10 cellular contexts compared by ENCODE assay signal in genomic region chr1:27001570-27002360, GRCh38. TPM values are rescaled to one million over a fixed set of nuclear protein-coding genes. Genes with fewer than 3 reads are reported as not detected.
DNase-seq lines count a peak whose midpoint lies in the region; ATAC-seq and TF ChIP-seq lines count a peak whose summit lies in the region.
"Had no signal": no experiment of that assay in that cellular context is flagged by ENCODE, and none has a peak within 500 bp of the region (broad histone marks: within the 10 kb centered on the region; RNA-seq: fewer than 3 reads in every experiment).

No MANE protein-coding gene starts in this region.

- DNase-seq in GM06990 (ENCODE audit: extremely low read depth, insufficient read length): peak; percentile 44
- DNase-seq in SKM-1 (lab: John Stamatoyannopoulos, UW; ENCODE audit: unreplicated experiment): peak; percentile 97
- peak; percentile 84 for DNase-seq in cardiac septum (ENCODE audit: low spot score)
- peak; percentile 56 for DNase-seq in putamen (ENCODE audit: low spot score)
- DNase-seq in SW 1271 (lab: John Stamatoyannopoulos, UW): no peak
- DNase-seq in activated CD4-positive, CD25-positive, alpha-beta regulatory T cell (lab: John Stamatoyannopoulos, UW): no peak
- DNase-seq: NCI-H774 had no signal

- H3K36me3 ChIP-seq in GM06990 (ENCODE audit: control insufficient read depth, insufficient read depth, low read length): no peaks in the 10 kb centered on the region
- H3K36me3 ChIP-seq: cardiac muscle cell had no signal

- H3K4me3 ChIP-seq in GM06990 (replicated peaks; ENCODE audit: low read depth, low read length): no peak overlapping the region
- H3K4me3 ChIP-seq: cardiac muscle cell had no signal

- H3K27me3 ChIP-seq in GM06990 (replicated peaks; ENCODE audit: control insufficient read depth, insufficient read depth, low read length): no peaks in the 10 kb centered on the region
- H3K27me3 ChIP-seq: cardiac muscle cell had no signal

- ATAC-seq in GM18858 (IDR thresholded peaks at IDR 0.05; ENCODE audit: unreplicated experiment) (no peak), GM21447 (IDR thresholded peaks at IDR 0.05; ENCODE audit: unreplicated experiment) (no peak)

- intact Hi-C loops in cardiac septum (cut with DNase I): no loop called here

- TF ChIP-seq CTCF in GM06990 (IDR thresholded peaks at IDR 0.05; ENCODE audit: insufficient read depth, low read length, poor library complexity, severe bottlenecking): no peak

RNA-seq across cellular contexts. Expression of gene TRNP1, which starts 8.3 kb away (rescaled TPM):
- 42.2 TPM for total RNA-seq in cardiac septum

RNA-seq across cellular contexts. Expression of gene TENT5B, which starts 10.9 kb away (rescaled TPM):
- 7.6 TPM for total RNA-seq in cardiac septum

RNA-seq across cellular contexts. Expression of gene KDF1, which starts 41.5 kb away (rescaled TPM):
- not detected for total RNA-seq in cardiac septum

Comparison
In these comparisons a context has a peak if more than half of its experiments do, and no peak if none do; other contexts are left out.
1. DNase-seq: peak in GM06990 (single experiment), SKM-1 (single experiment), cardiac septum (single experiment) and putamen (single experiment); none in SW 1271 (0 of 2) and activated CD4-positive, CD25-positive, alpha-beta regulatory T cell (0 of 4).